Comparison of ENCODE assay signal across 17 cellular contexts in the genomic region with DNA sequence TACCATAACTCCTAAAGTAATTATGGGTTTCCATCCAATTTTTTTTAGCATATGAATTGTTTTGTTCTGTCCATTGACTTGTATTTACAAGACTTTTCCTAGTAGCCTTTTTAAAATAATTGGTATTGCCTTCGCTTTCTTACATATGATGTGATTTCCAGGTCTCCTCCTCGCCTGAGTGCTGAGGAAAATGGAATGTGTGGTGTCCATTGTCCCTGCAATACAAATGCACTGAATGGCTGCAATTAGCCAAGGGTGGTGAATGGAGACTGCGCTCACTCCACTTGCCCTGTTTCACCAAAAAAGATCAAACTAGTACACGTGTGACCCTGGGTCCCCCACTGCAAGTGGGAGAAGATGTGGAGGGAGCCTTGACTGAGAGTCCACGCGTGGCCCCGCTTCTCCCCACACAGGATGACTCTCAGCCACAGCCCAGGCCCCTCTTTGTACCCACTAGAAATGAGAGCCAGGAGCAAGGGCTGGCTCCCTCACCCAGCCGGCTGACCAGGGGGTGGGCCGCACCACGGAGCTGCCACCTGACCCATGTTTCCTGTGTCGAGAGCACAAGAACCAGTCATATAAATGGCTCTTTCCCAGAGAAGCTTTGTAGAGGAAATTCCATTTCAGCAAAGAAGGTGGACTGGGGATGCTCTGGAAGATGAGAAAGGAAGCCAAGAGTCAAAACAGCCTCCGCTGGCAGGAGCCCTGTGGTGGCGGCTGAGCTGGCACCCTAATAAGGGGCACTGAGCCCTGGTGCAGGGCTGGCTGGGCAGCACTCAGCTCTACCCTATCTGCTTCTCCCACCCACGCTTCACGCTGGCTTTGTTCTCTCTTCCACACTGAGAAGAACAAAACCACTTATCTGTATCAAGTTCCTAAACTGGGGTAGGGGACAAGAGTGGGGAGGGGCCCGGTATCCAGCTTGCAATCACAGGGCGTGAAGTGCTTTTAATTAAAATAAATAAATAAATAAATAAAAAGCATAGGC. TPM values are rescaled to one million over a fixed set of nuclear protein-coding genes. Genes with fewer than 3 reads are reported as not detected.
DNase-seq lines count a peak whose midpoint lies in the region; ATAC-seq and TF ChIP-seq lines count a peak whose summit lies in the region.
"Had no signal": no experiment of that assay in that cellular context is flagged by ENCODE, and none has a peak within 500 bp of the region (broad histone marks: within the 10 kb centered on the region; RNA-seq: fewer than 3 reads in every experiment).

No MANE protein-coding gene starts in this region.

- H3K4me3 Mint-ChIP-seq in T-cell = no peak overlapping the region
- peak overlapping the region; percentile 64 for H3K4me3 Mint-ChIP-seq in stimulated activated effector memory CD8-positive, alpha-beta T cell treated with anti-CD3 and anti-CD28 coated beads, Interleukin-12 subunit alpha, Interleukin-12 subunit beta, amount 100 ng/mL, for 72 hours
- H3K4me3 Mint-ChIP-seq: T-helper 1 cell treated with Interleukin-12 subunit alpha and Interleukin-12 subunit beta and Interleukin-4 antibody, amounts not matched to agents 30 μg/mL and 1 μg/mL, for 36 hours had no signal

- peaks cover 59 to 89% (median 79%) of the 10 kb centered on the region in 3 donors for H3K4me1 Mint-ChIP-seq in T-cell
- peaks cover 86% of the 10 kb centered on the region for H3K4me1 Mint-ChIP-seq in stimulated activated effector memory CD8-positive, alpha-beta T cell treated with anti-CD3 and anti-CD28 coated beads, Interleukin-12 subunit alpha, Interleukin-12 subunit beta, amount 100 ng/mL, for 72 hours

- POLR2A ChIA-PET in T-cell (lab: Charles Lee) = interaction anchor here in 1 of 2 donors (0.6 kb wide), 1 partner anchor 45 kb away, joined by 4 read pairs; no protein-coding TSS in a partner anchor

- no peaks in the 10 kb centered on the region for H3K9me3 Mint-ChIP-seq in T-cell
- H3K9me3 Mint-ChIP-seq in stimulated activated effector memory CD8-positive, alpha-beta T cell treated with anti-CD3 and anti-CD28 coated beads, Interleukin-12 subunit alpha, Interleukin-12 subunit beta, amount 100 ng/mL, for 72 hours = no peaks in the 10 kb centered on the region
- H3K9me3 Mint-ChIP-seq: naive thymus-derived CD8-positive, alpha-beta T cell; T-helper 1 cell treated with Interleukin-12 subunit alpha and Interleukin-12 subunit beta and Interleukin-4 antibody, amounts not matched to agents 30 μg/mL and 1 μg/mL, for 36 hours had no signal

- DNase-seq in NCI-H748 (lab: John Stamatoyannopoulos, UW; ENCODE audit: unreplicated experiment) = peak; percentile 43
- no peak for DNase-seq in NCI-H748 treated with DMSO at 0.1 percent for 48 hours (lab: John Stamatoyannopoulos, UW)
- no peak for DNase-seq in T-cell
- no peak for DNase-seq in left ventricle myocardium inferior
- no peak for DNase-seq in stimulated activated effector memory CD8-positive, alpha-beta T cell treated with anti-CD3 and anti-CD28 coated beads, Interleukin-12 subunit alpha, Interleukin-12 subunit beta, amount 100 ng/mL, for 72 hours (ENCODE audit: low spot score in 2 of 2)
- DNase-seq in DMS 273 (lab: John Stamatoyannopoulos, UW; ENCODE audit: unreplicated experiment) = no peak
- DNase-seq in NCI-H510A treated with DMSO at 0.1 percent for 48 hours (lab: John Stamatoyannopoulos, UW) = no peak
- no peak for DNase-seq in nucleus accumbens (lab: John Stamatoyannopoulos, UW)
- DNase-seq: Calu3; dermis blood vessel endothelial cell; IMR-90; naive thymus-derived CD8-positive, alpha-beta T cell; NCI-H1092; stimulated activated CD4-positive, alpha-beta T cell treated with anti-CD3 and anti-CD28 coated beads, Interleukin-4, amount 100 ng/mL, for 24 hours had no signal

- no peak overlapping the region for H3K4me3 ChIP-seq in left ventricle myocardium inferior
- H3K4me3 ChIP-seq: lung had no signal

- peak overlapping the region; percentile 92 for H3K27ac ChIP-seq in left ventricle myocardium inferior (replicated peaks)

- no peaks in the 10 kb centered on the region for H3K9me3 ChIP-seq in left ventricle myocardium inferior (replicated peaks)

- H3K27ac Mint-ChIP-seq in T-cell = peak overlapping the region; percentile 13 to 45
- peak overlapping the region; percentile 97 for H3K27ac Mint-ChIP-seq in stimulated activated effector memory CD8-positive, alpha-beta T cell treated with anti-CD3 and anti-CD28 coated beads, Interleukin-12 subunit alpha, Interleukin-12 subunit beta, amount 100 ng/mL, for 72 hours
- H3K27ac Mint-ChIP-seq: T-helper 1 cell treated with Interleukin-12 subunit alpha and Interleukin-12 subunit beta and Interleukin-4 antibody, amounts not matched to agents 30 μg/mL and 1 μg/mL, for 36 hours had no signal

- no peak for ATAC-seq in T-cell (replicated peaks in 1 of 4)
- no peak for ATAC-seq in stimulated activated effector memory CD8-positive, alpha-beta T cell treated with anti-CD3 and anti-CD28 coated beads, Interleukin-12 subunit alpha, Interleukin-12 subunit beta, amount 100 ng/mL, for 72 hours
- ATAC-seq: naive thymus-derived CD8-positive, alpha-beta T cell; sciatic nerve had no signal

- H3K36me3 ChIP-seq in left ventricle myocardium inferior = peaks cover 35% of the 10 kb centered on the region

- no peaks in the 10 kb centered on the region for H3K27me3 Mint-ChIP-seq in T-cell
- H3K27me3 Mint-ChIP-seq: naive thymus-derived CD8-positive, alpha-beta T cell had no signal

- peaks cover 98% of the 10 kb centered on the region for H3K4me1 ChIP-seq in left ventricle myocardium inferior

- no peak for TF ChIP-seq CTCF in left ventricle myocardium inferior (IDR thresholded peaks at IDR 0.05; ENCODE audit: borderline replicate concordance)

- H3K27me3 ChIP-seq in left ventricle myocardium inferior (ENCODE audit: low read depth) = no peaks in the 10 kb centered on the region

- intact Hi-C loops in left ventricle myocardium inferior (cut with micrococcal nuclease) = no loop called here

- peaks cover 30% of the 10 kb centered on the region for H3K36me3 Mint-ChIP-seq in T-cell
- H3K36me3 Mint-ChIP-seq in stimulated activated effector memory CD8-positive, alpha-beta T cell treated with anti-CD3 and anti-CD28 coated beads, Interleukin-12 subunit alpha, Interleukin-12 subunit beta, amount 100 ng/mL, for 72 hours = peaks cover 99% of the 10 kb centered on the region

- CTCF ChIA-PET in T-cell (lab: Charles Lee) = interaction anchor here in 1 of 2 donors (0.6 to 1.8 kb wide), 5 partner anchors 10 to 49 kb away, joined by 3 to 6 read pairs (median 3); no protein-coding TSS in a partner anchor

RNA-seq across cellular contexts. Expression of a gene that starts 52.4 kb away (rescaled TPM):
- 10 to 100 TPM; 39.3 to 86.5 (median 52.3) TPM for total RNA-seq in T-cell
- total RNA-seq in left ventricle myocardium inferior = 53.4 TPM
